10 cellular contexts compared by ENCODE assay signal in the genomic region with DNA sequence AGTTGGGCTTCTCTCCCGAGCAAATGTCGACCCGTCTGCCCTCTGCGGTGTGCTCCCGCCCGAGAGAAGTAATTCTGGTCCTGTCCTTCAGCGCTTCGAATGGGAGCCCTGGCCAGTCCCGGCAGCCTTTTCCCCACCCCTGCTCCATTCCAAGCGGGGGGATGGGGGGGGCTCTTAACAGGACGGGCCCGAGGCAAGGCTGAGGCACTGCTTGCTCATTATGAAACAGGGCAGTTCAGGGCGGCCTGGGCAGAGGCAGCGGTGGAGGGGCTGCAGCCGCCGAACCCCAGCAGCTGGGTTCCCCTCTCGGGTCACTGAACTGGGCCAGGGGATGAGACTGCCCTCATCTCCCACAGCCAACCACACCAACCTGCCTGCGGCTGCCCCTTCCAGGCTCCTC. TPM values are rescaled to one million over a fixed set of nuclear protein-coding genes. Genes with fewer than 3 reads are reported as not detected.
DNase-seq lines count a peak whose midpoint lies in the region; TF ChIP-seq lines count a peak whose summit lies in the region.
"Had no signal": no experiment of that assay in that cellular context is flagged by ENCODE, and none has a peak within 500 bp of the region (broad histone marks: within the 10 kb centered on the region; RNA-seq: fewer than 3 reads in every experiment).

No MANE protein-coding gene starts in this region.

- H3K4me1 ChIP-seq in adrenal gland (replicated peaks in 1 of 2), result peaks cover 7 to 20% of the 10 kb centered on the region in 2 donors
- peaks cover 44% of the 10 kb centered on the region for H3K4me1 ChIP-seq in cardiac muscle cell (ENCODE audit: low read depth)
- H3K4me1 ChIP-seq in neuron (ENCODE audit: insufficient read depth, low read length), result peaks cover 19% of the 10 kb centered on the region

- H3K27me3 ChIP-seq in adrenal gland (no peaks in the 10 kb centered on the region), cardiac muscle cell (no peaks in the 10 kb centered on the region), neuron (ENCODE audit: insufficient read depth, low read length) (no peaks in the 10 kb centered on the region)

- TF ChIP-seq CTCF in adrenal gland (IDR thresholded peaks at IDR 0.05) (no peak), cardiac muscle cell (IDR thresholded peaks at IDR 0.05; ENCODE audit: low read depth, low read length) (no peak)

- no peak for TF ChIP-seq POLR2A in adrenal gland (IDR thresholded peaks at IDR 0.05)

- H2AFZ ChIP-seq in neuron (ENCODE audit: low read depth, low read length), result peak overlapping the region; percentile 49

- H3K36me3 ChIP-seq in adrenal gland (replicated peaks in 1 of 2) (no peaks in the 10 kb centered on the region), cardiac muscle cell (no peaks in the 10 kb centered on the region), neuron (ENCODE audit: insufficient read depth, low read length) (peaks cover 8% of the 10 kb centered on the region)

- WGBS in adrenal gland, 4 donors, result 13 to 23% (median 19%) methylated on average over 10 to 18 of the region's 18 CpGs

- H3K4me3 ChIP-seq in adrenal gland (peak overlapping the region in 1 of 4 donors; percentile 22), cardiac muscle cell (no peak overlapping the region), neuron (ENCODE audit: low read length) (peak overlapping the region; percentile 36)

- intact Hi-C loops in adrenal gland (cut with DNase I), result no loop called here

- peak; percentile 38 for DNase-seq in Ammon's horn (ENCODE audit: low spot score)
- peak; percentile 46 to 82 (median 71) for DNase-seq in adrenal gland
- DNase-seq in cardiac muscle cell (ENCODE audit: low read depth in 1 of 2, low spot score in 1 of 2), result peak; percentile 51 to 63
- DNase-seq in NAMALWA (ENCODE audit: low spot score), result no peak
- DNase-seq in effector CD8-positive, alpha-beta T cell (lab: John Stamatoyannopoulos, UW), result no peak
- no peak for DNase-seq in HCEC 1CT
- no peak for DNase-seq in NCI-H2171 (lab: John Stamatoyannopoulos, UW)
- DNase-seq: activated naive CD8-positive, alpha-beta T cell treated with anti-CD3 and anti-CD28 coated beads for 36 hours; NCI-H1417 had no signal

- H3K9me3 ChIP-seq in adrenal gland (replicated peaks in 1 of 3) (no peaks in the 10 kb centered on the region), cardiac muscle cell (ENCODE audit: low read depth) (no peaks in the 10 kb centered on the region), neuron (ENCODE audit: low read length) (no peaks in the 10 kb centered on the region)

- H3K27ac ChIP-seq in adrenal gland (peak overlapping the region in 2 of 5 donors; percentile 25 to 39), cardiac muscle cell (peak overlapping the region; percentile 73)

RNA-seq across cellular contexts. Expression of a gene that starts 9.2 kb away (rescaled TPM):
- total RNA-seq in adrenal gland (10 to 100 TPM in 3 of 8 donors, 1 to 10 TPM in 5; 4.0 to 11.2 (median 6.8) TPM), cardiac muscle cell (7.7 and 12.9 TPM in 2 replicates)
- polyA plus RNA-seq in adrenal gland (10 to 100 TPM in 2 of 3 donors, 1 to 10 TPM in 1; 7.3 to 35.1 (median 19.8) TPM), cardiac muscle cell (6.4 and 10.4 TPM in 2 replicates)

RNA-seq across cellular contexts. Expression of a gene that starts 15.8 kb away (rescaled TPM):
- 10 to 100 TPM; 18.6 to 69.1 (median 39.7) TPM for total RNA-seq in adrenal gland
- polyA plus RNA-seq in adrenal gland, result 10 to 100 TPM in 2 of 3 donors, 1 to 10 TPM in 1; 9.5 to 46.9 (median 11.8) TPM
- 25.3 and 25.9 TPM in 2 replicates for total RNA-seq in cardiac muscle cell
- 9.8 and 13.4 TPM in 2 replicates for polyA plus RNA-seq in cardiac muscle cell

RNA-seq across cellular contexts. Expression of a gene that starts 27.4 kb away (rescaled TPM):
- total RNA-seq in adrenal gland (10 to 100 TPM; 10.6 to 33.1 (median 21.2) TPM), cardiac muscle cell (16.8 and 31.8 TPM in 2 replicates)
- polyA plus RNA-seq in adrenal gland (10 to 100 TPM; 14.5 to 82.9 (median 29.0) TPM), cardiac muscle cell (22.6 and 28.0 TPM in 2 replicates)

Comparison
In these comparisons a context has a peak if more than half of its experiments do, and no peak if none do; other contexts are left out.
1. DNase-seq: peak in Ammon's horn (single experiment), adrenal gland (7 of 7) and cardiac muscle cell (2 of 2); none in NAMALWA (single experiment), effector CD8-positive, alpha-beta T cell (single experiment), HCEC 1CT (single experiment) and NCI-H2171 (single experiment).